8 cellular contexts compared by ENCODE assay signal in the genomic region with DNA sequence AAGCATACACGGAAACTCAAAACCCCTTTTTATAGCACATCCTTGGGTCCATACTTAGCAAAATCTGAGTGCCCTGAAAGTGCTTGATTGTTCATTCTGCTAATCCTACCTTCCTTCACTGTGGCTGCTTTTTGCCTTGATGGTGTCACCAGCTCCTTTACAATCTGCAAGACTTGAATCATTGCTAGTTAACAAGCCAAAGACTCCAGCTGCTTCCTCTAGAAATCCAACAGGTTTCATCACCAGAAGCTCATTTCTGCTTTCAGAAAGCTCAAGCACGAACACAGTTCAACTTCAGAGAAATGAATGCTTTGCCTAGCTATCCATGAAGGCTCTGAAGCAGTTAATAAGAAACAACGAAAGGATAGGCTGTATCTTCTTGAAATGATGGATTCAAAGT. TPM values are rescaled to one million over a fixed set of nuclear protein-coding genes. Genes with fewer than 3 reads are reported as not detected.
DNase-seq lines count a peak whose midpoint lies in the region; ATAC-seq, FAIRE-seq and TF ChIP-seq lines count a peak whose summit lies in the region.

No MANE protein-coding gene starts in this region.

- peak overlapping the region; percentile 17 for H3K9ac ChIP-seq in SU-DHL-6 (ENCODE audit: low read length)

- ATAC-seq in HG02852 (IDR thresholded peaks at IDR 0.05; ENCODE audit: unreplicated experiment) = peak; percentile 59
- peak; percentile 75 to 79 for ATAC-seq in naive B cell (ENCODE audit: low read depth in 2 of 2)

- POLR2A ChIA-PET in MCF 10A (lab: Yijun Ruan, JAX) = interaction anchor here (1.0 to 2.2 kb wide), 3 partner anchors 10 to 51 kb away, joined by 3 to 6 read pairs (median 3); no protein-coding TSS in a partner anchor

- peak overlapping the region; percentile 34 to 87 (median 70) for H3K4me3 Mint-ChIP-seq in naive B cell
- no peak overlapping the region for H3K4me3 Mint-ChIP-seq in MCF 10A (ENCODE audit: unreplicated experiment)

- H3K27me3 Mint-ChIP-seq in naive B cell = no peaks in the 10 kb centered on the region
- no peaks in the 10 kb centered on the region for H3K27me3 Mint-ChIP-seq in MCF 10A (ENCODE audit: insufficient read depth, unreplicated experiment)

- in situ Hi-C loops in HAP-1 (cut with MboI; ENCODE audit: low sequenced_read_pairs) = no loop called here

- H3K36me3 Mint-ChIP-seq in naive B cell (peaks cover 0 to 3% of the 10 kb centered on the region in 2 donors), MCF 10A (ENCODE audit: insufficient read depth, unreplicated experiment) (no peaks in the 10 kb centered on the region)

- H3K27me3 ChIP-seq in SU-DHL-6 (ENCODE audit: low read length) (no peaks in the 10 kb centered on the region), HAP-1 (ENCODE audit: low read depth) (no peaks in the 10 kb centered on the region)

- 0 out of 2 replicates have a peak, but pooled peaks cover 3% of the 10 kb centered on the region for H3K36me3 ChIP-seq in SU-DHL-6 (ENCODE audit: low read length)
- H3K36me3 ChIP-seq in HAP-1 (replicated peaks) = no peaks in the 10 kb centered on the region

- H3K9me3 Mint-ChIP-seq in naive B cell (no peaks in the 10 kb centered on the region), MCF 10A (ENCODE audit: unreplicated experiment) (no peaks in the 10 kb centered on the region)

- H3K79me2 ChIP-seq in SU-DHL-6 (ENCODE audit: insufficient read depth, low read length) = peaks cover 100% of the 10 kb centered on the region

- H3K4me1 ChIP-seq in HAP-1 = peaks cover 3% of the 10 kb centered on the region

- no peaks in the 10 kb centered on the region for H3K9me2 ChIP-seq in SU-DHL-6 (replicated peaks; ENCODE audit: insufficient read depth, low read length)

- no peaks in the 10 kb centered on the region for H3K9me3 ChIP-seq in SU-DHL-6 (ENCODE audit: insufficient read depth, low read length)
- H3K9me3 ChIP-seq in HAP-1 = no peaks in the 10 kb centered on the region

- no peak overlapping the region for H2AFZ ChIP-seq in SU-DHL-6 (ENCODE audit: low read depth, low read length, severe bottlenecking)

- H3K27ac Mint-ChIP-seq in naive B cell = peak overlapping the region; percentile 12 to 93 (median 90)
- H3K27ac Mint-ChIP-seq in MCF 10A (ENCODE audit: low read depth, unreplicated experiment) = no peak overlapping the region

- peak; percentile 92 for FAIRE-seq in GM12892 (lab: Jason Lieb, UNC)

- H3K4me2 ChIP-seq in SU-DHL-6 (ENCODE audit: low read depth, low read length, poor library complexity, severe bottlenecking) = peak overlapping the region; percentile 57

- no peak for DNase-seq in GM12892 (ENCODE audit: insufficient read length)
- peak; percentile 37 for DNase-seq in naive B cell
- DNase-seq in stimulated activated CD4-positive, alpha-beta T cell treated with anti-CD3 and anti-CD28 coated beads, Interleukin-2, amount 100 ng/mL, for 48 hours = no peak
- no peak for DNase-seq in MCF 10A (ENCODE audit: unreplicated experiment)
- DNase-seq in hepatic stellate cell (ENCODE audit: low spot score) = no peak
- DNase-seq in HAP-1 (ENCODE audit: low spot score in 2 of 2) = no peak

- H3K4me1 Mint-ChIP-seq in naive B cell = peaks cover 51 to 80% (median 75%) of the 10 kb centered on the region in 3 donors
- peaks cover 16% of the 10 kb centered on the region for H3K4me1 Mint-ChIP-seq in MCF 10A (ENCODE audit: insufficient read depth, unreplicated experiment)

- intact Hi-C loops in MCF 10A (cut with micrococcal nuclease) = no loop called here

- BruUV-seq in MCF 10A (replicated peaks; lab: Mats Ljungman, UMichigan) = no TSS peak

- CTCF ChIA-PET in MCF 10A (lab: Yijun Ruan, JAX) = no interaction called here

- H3K27ac ChIP-seq in SU-DHL-6 (ENCODE audit: low read depth, low read length) = peak overlapping the region; percentile 48

- no peak for TF ChIP-seq CTCF in SU-DHL-6 (IDR thresholded peaks at IDR 0.05; ENCODE audit: insufficient read depth, low read length, poor library complexity, severe bottlenecking)
- TF ChIP-seq CTCF in MCF 10A (IDR thresholded peaks at IDR 0.05; ENCODE audit: unreplicated experiment) = no peak

- H3K4me3 ChIP-seq in SU-DHL-6 (ENCODE audit: insufficient read depth, low read length, poor library complexity, severe bottlenecking) (no peak overlapping the region), HAP-1 (no peak overlapping the region)

- H3F3A ChIP-seq in SU-DHL-6 (ENCODE audit: insufficient read depth) = peaks cover 27% of the 10 kb centered on the region

- peaks cover 31% of the 10 kb centered on the region for H4K20me1 ChIP-seq in SU-DHL-6 (ENCODE audit: low read depth, low read length)

- TF ChIP-seq POLR2A in GM12892 (IDR thresholded peaks at IDR 0.05; ENCODE audit: low read depth, low read length) = no peak

RNA-seq across cellular contexts. Expression of gene USP6NL, which starts 38.0 kb away (rescaled TPM):
- polyA plus RNA-seq in GM12892 (2012; ENCODE audit: missing spikeins) = 10.6 TPM
- polyA plus RNA-seq in naive B cell (ENCODE audit: low read depth in 6 of 6) = 10 to 100 TPM; 37.8 to 56.8 (median 50.2) TPM
- 19.0 and 19.2 TPM in 2 replicates for total RNA-seq in MCF 10A (2022)
